Comparison of ENCODE assay signal across 8 cellular contexts in genomic region chr1:93080424-93080823, GRCh38. TPM values are rescaled to one million over a fixed set of nuclear protein-coding genes. Genes with fewer than 3 reads are reported as not detected.
DNase-seq lines count a peak whose midpoint lies in the region; ATAC-seq and TF ChIP-seq lines count a peak whose summit lies in the region.

No MANE protein-coding gene starts in this region.

- peak; percentile 33 for DNase-seq in D341Med (ENCODE audit: low spot score)
- DNase-seq in NCI-H345 treated with DMSO at 0.1 percent for 48 hours (lab: John Stamatoyannopoulos, UW; ENCODE audit: unreplicated experiment): peak; percentile 22
- DNase-seq in activated naive CD8-positive, alpha-beta T cell treated with anti-CD3 and anti-CD28 coated beads, Interleukin-2, amount 10 ng/mL, durations not matched to agents 7 days and 5 days: no peak
- peak; percentile 57 for DNase-seq in hepatic stellate cell (ENCODE audit: low spot score)
- DNase-seq in gastrocnemius medialis: no peak
- no peak for DNase-seq in activated CD4-positive, CD25-positive, alpha-beta regulatory T cell treated with anti-CD3 and anti-CD28 coated beads, Interleukin-2, amount 50 U/mL, for 72 hours

- peaks cover 23 to 26% of the 10 kb centered on the region in 2 donors for H3K4me1 ChIP-seq in gastrocnemius medialis

- no peak for TF ChIP-seq POLR2A in gastrocnemius medialis (IDR thresholded peaks at IDR 0.05)

- H3K9me3 ChIP-seq in gastrocnemius medialis: no peaks in the 10 kb centered on the region

- POLR2A ChIA-PET in activated naive CD8-positive, alpha-beta T cell treated with anti-CD3 and anti-CD28 coated beads, Interleukin-2, amount 10 ng/mL, durations not matched to agents 7 days and 5 days (lab: Charles Lee): interaction anchor here (0.7 to 4.2 kb wide), 15 partner anchors 18 to 595 kb away, joined by 3 to 29 read pairs (median 5); partner anchors contain the start of genes CCDC18, DIPK1A, DR1 and RPL5

- H3K4me3 ChIP-seq in gastrocnemius medialis: peak overlapping the region; percentile 74 to 96 (median 96)

- in situ Hi-C loops in gastrocnemius medialis (cut with MboI; ENCODE audit: low sequenced_read_pairs in 4 of 4): loop anchor here in 3 of 4 donors (5.0 to 10.0 kb wide), 2 partner anchors 94 to 97 kb away; no protein-coding TSS in a partner anchor

- TF ChIP-seq CTCF in gastrocnemius medialis (IDR thresholded peaks at IDR 0.05 in 4 of 5, conservative IDR thresholded peaks at IDR 0.05 in 1 of 5): peak in 3 of 5 experiments; percentile 12 to 46 (median 43)

- H3K27me3 Mint-ChIP-seq in activated naive CD8-positive, alpha-beta T cell treated with anti-CD3 and anti-CD28 coated beads, Interleukin-2, amount 10 ng/mL, durations not matched to agents 7 days and 5 days: no peaks in the 10 kb centered on the region

- H3K4me3 Mint-ChIP-seq in activated naive CD8-positive, alpha-beta T cell treated with anti-CD3 and anti-CD28 coated beads, Interleukin-2, amount 10 ng/mL, durations not matched to agents 7 days and 5 days: peak overlapping the region; percentile 99

- intact Hi-C loops in gastrocnemius medialis (cut with DNase I; ENCODE audit: low total_unique reads): loop anchor here (2.0 to 5.0 kb wide), 2 partner anchors 120 to 222 kb away; partner anchors contain the start of gene DIPK1A

- H3K27me3 ChIP-seq in gastrocnemius medialis: no peaks in the 10 kb centered on the region

- H3K4me1 Mint-ChIP-seq in activated naive CD8-positive, alpha-beta T cell treated with anti-CD3 and anti-CD28 coated beads, Interleukin-2, amount 10 ng/mL, durations not matched to agents 7 days and 5 days: peaks cover 33% of the 10 kb centered on the region

- peak overlapping the region; percentile 97 for H3K27ac Mint-ChIP-seq in activated naive CD8-positive, alpha-beta T cell treated with anti-CD3 and anti-CD28 coated beads, Interleukin-2, amount 10 ng/mL, durations not matched to agents 7 days and 5 days

- H3K36me3 Mint-ChIP-seq in activated naive CD8-positive, alpha-beta T cell treated with anti-CD3 and anti-CD28 coated beads, Interleukin-2, amount 10 ng/mL, durations not matched to agents 7 days and 5 days: peaks cover 26% of the 10 kb centered on the region

- peaks cover 0 to under 1% of the 10 kb centered on the region in 2 donors for H3K36me3 ChIP-seq in gastrocnemius medialis

- peaks cover 4% of the 10 kb centered on the region for H3K9me3 Mint-ChIP-seq in activated naive CD8-positive, alpha-beta T cell treated with anti-CD3 and anti-CD28 coated beads, Interleukin-2, amount 10 ng/mL, durations not matched to agents 7 days and 5 days

- ATAC-seq in GM19035 (IDR thresholded peaks at IDR 0.05; ENCODE audit: unreplicated experiment): peak; percentile 64
- ATAC-seq in HG03159 (IDR thresholded peaks at IDR 0.05; ENCODE audit: unreplicated experiment): peak; percentile 73
- ATAC-seq in activated naive CD8-positive, alpha-beta T cell treated with anti-CD3 and anti-CD28 coated beads, Interleukin-2, amount 10 ng/mL, durations not matched to agents 7 days and 5 days (ENCODE audit: low read depth): peak; percentile 61
- peak; percentile 58 to 65 for ATAC-seq in gastrocnemius medialis

- peak overlapping the region; percentile 83 to 90 (median 89) for H3K27ac ChIP-seq in gastrocnemius medialis

RNA-seq across cellular contexts. Expression of gene MTF2, which starts 1.3 kb away (rescaled TPM):
- 10 to 100 TPM; 61.6 to 66.8 TPM for total RNA-seq in activated naive CD8-positive, alpha-beta T cell treated with anti-CD3 and anti-CD28 coated beads, Interleukin-2, amount 10 ng/mL, durations not matched to agents 7 days and 5 days
- total RNA-seq in gastrocnemius medialis: 10 to 100 TPM in 1 of 4 donors, 1 to 10 TPM in 3; 5.9 to 11.7 (median 9.5) TPM

Comparison
In these comparisons a context has a peak if more than half of its experiments do, and no peak if none do; other contexts are left out.
1. DNase-seq: peak in D341Med (single experiment), NCI-H345 treated with DMSO at 0.1 percent for 48 hours (single experiment) and hepatic stellate cell (single experiment); none in activated naive CD8-positive, alpha-beta T cell treated with anti-CD3 and anti-CD28 coated beads, Interleukin-2, amount 10 ng/mL, durations not matched to agents 7 days and 5 days (single experiment), gastrocnemius medialis (0 of 2) and activated CD4-positive, CD25-positive, alpha-beta regulatory T cell treated with anti-CD3 and anti-CD28 coated beads, Interleukin-2, amount 50 U/mL, for 72 hours (single experiment).
2. RNA of gene MTF2, which starts 1.3 kb away (total RNA-seq): 61.6 to 66.8 TPM in activated naive CD8-positive, alpha-beta T cell treated with anti-CD3 and anti-CD28 coated beads, Interleukin-2, amount 10 ng/mL, durations not matched to agents 7 days and 5 days; 5.9 to 11.7 TPM in gastrocnemius medialis; every median in the first group is over 4 times any median in the second.
3. Peak in every context shown above with its lines, with median percentiles within 50 percentile points of each other: ATAC-seq.